In the genomic region with DNA sequence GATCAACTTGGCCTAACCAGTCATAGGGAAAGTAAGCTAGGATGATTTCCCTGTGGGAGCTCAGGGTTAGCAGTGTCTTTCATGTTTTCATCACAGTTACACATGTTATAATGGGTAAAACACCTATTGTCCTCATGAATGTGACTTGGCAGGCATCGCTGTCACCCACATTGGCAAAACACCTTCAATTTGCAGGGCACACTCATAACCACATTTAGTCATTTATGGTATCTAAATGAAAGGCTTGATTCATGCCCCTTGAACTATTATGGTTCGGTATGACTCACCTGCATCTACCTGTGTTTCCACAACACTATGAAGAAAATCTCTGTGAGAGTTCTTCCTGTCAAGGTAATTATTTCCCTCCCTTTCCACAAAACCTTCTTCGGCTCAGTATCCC, we compare ENCODE assay signal across 1 cellular context.
TF ChIP-seq lines count a peak whose summit lies in the region.

No MANE protein-coding gene starts in this region.

TF ChIP-seq in GM23338, 12 proteins besides CTCF, POLR2A, EP300 and RAD21 (continued from another document):
- TF ChIP-seq ZNF462 (CRISPR knock-in tag; IDR thresholded peaks at IDR 0.05) = no peak
- no peak for TF ChIP-seq ZNF331 (CRISPR knock-in tag; IDR thresholded peaks at IDR 0.05; ENCODE audit: low read depth)
- TF ChIP-seq NANOG (IDR thresholded peaks at IDR 0.05; ENCODE audit: borderline replicate concordance) = no peak
- no peak for TF ChIP-seq POLR2AphosphoS5 (IDR thresholded peaks at IDR 0.05; ENCODE audit: low read depth)
- TF ChIP-seq, protein P1, sequence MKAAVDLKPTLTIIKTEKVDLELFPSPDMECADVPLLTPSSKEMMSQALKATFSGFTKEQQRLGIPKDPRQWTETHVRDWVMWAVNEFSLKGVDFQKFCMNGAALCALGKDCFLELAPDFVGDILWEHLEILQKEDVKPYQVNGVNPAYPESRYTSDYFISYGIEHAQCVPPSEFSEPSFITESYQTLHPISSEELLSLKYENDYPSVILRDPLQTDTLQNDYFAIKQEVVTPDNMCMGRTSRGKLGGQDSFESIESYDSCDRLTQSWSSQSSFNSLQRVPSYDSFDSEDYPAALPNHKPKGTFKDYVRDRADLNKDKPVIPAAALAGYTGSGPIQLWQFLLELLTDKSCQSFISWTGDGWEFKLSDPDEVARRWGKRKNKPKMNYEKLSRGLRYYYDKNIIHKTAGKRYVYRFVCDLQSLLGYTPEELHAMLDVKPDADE (IDR thresholded peaks at IDR 0.05) = no peak
- TF ChIP-seq ZNF114 (CRISPR knock-in tag; IDR thresholded peaks at IDR 0.05) = no peak
- no peak for TF ChIP-seq JUNB (IDR thresholded peaks at IDR 0.05; ENCODE audit: unreplicated experiment)
